In the genomic region with DNA sequence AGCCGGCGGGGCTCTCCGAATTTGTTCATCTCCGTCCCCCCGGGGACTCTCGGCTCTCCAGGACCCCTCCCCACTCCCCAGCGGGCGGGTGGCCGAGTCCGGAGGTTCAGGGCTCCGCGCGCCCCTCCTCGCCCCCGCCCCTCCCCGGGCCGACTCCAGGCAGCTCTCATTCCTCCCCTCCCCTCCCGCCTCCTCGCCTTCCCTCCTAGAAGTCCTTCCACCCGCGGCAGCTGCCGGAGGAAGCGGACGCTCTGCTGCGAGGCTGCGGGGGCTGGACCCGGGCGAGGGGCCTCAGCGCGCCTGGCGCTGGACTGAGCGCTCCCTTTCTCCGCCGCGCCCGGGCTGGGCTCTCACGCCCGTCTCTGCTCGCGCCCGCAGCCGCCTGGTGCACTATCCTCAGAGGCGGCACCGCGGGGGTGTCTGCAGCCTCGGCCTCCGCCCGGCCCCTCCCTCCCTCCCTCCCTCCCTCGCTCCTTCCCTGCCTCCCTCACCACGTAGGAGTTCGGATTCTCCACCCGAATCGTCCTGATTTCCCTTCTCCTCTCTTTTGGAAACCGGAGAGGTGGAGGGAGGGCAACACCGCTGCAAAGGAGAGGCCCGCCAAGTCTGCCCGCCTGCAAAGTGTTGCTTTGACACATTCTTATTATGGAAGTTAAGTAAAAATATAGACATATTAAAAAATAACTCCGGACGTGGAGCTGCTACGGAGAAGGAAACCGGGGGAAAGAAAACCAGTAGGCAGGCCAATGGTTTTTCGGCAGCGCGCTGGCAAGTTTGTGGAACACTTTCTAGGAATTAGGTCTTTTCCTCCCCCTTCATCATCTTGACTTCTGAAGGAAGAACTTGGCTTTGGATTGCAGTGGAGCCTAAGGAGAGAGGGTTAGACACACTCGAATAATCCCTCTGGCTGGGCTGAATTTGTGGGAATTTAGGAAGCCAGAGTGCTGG, we compare ENCODE assay signal across 8 cellular contexts. TPM values are rescaled to one million over a fixed set of nuclear protein-coding genes. Genes with fewer than 3 reads are reported as not detected.
DNase-seq lines count a peak whose midpoint lies in the region; ATAC-seq and TF ChIP-seq lines count a peak whose summit lies in the region.

A gene with protein sequence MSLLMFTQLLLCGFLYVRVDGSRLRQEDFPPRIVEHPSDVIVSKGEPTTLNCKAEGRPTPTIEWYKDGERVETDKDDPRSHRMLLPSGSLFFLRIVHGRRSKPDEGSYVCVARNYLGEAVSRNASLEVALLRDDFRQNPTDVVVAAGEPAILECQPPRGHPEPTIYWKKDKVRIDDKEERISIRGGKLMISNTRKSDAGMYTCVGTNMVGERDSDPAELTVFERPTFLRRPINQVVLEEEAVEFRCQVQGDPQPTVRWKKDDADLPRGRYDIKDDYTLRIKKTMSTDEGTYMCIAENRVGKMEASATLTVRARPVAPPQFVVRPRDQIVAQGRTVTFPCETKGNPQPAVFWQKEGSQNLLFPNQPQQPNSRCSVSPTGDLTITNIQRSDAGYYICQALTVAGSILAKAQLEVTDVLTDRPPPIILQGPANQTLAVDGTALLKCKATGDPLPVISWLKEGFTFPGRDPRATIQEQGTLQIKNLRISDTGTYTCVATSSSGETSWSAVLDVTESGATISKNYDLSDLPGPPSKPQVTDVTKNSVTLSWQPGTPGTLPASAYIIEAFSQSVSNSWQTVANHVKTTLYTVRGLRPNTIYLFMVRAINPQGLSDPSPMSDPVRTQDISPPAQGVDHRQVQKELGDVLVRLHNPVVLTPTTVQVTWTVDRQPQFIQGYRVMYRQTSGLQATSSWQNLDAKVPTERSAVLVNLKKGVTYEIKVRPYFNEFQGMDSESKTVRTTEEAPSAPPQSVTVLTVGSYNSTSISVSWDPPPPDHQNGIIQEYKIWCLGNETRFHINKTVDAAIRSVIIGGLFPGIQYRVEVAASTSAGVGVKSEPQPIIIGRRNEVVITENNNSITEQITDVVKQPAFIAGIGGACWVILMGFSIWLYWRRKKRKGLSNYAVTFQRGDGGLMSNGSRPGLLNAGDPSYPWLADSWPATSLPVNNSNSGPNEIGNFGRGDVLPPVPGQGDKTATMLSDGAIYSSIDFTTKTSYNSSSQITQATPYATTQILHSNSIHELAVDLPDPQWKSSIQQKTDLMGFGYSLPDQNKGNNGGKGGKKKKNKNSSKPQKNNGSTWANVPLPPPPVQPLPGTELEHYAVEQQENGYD (N-terminal part only) (plus strand): TSS at position 494 of the 948 bp plus-strand sequence. CDS start 687 bp downstream, outside the sequence.

- intact Hi-C loops in MCF 10A (cut with micrococcal nuclease): loop anchor here (2.0 kb wide), 1 partner anchor 281 kb away; no protein-coding TSS in a partner anchor

- H3K27me3 Mint-ChIP-seq in MCF 10A (ENCODE audit: insufficient read depth, unreplicated experiment): peaks cover 99% of the 10 kb centered on the region

- H3K9me3 Mint-ChIP-seq in MCF 10A (ENCODE audit: unreplicated experiment): no peaks in the 10 kb centered on the region

- H3K4me1 Mint-ChIP-seq in MCF 10A (ENCODE audit: insufficient read depth, unreplicated experiment): peaks cover 10% of the 10 kb centered on the region

- peak within 1 kb of the TSS; percentile 61 for H3K4me3 Mint-ChIP-seq in MCF 10A (ENCODE audit: unreplicated experiment)

- no peaks in the 10 kb centered on the region for H3K36me3 Mint-ChIP-seq in MCF 10A (ENCODE audit: insufficient read depth, unreplicated experiment)

- peak within 1 kb of the TSS; percentile 45 for H3K27ac ChIP-seq in temporal lobe (ENCODE audit: low read depth, low read length)

- peaks cover 16% of the 10 kb centered on the region for H3K27me3 ChIP-seq in BJ (ENCODE audit: control insufficient read depth, insufficient read depth, low read length)
- H3K27me3 ChIP-seq in kidney epithelial cell (ENCODE audit: control insufficient read depth, insufficient read depth, low read length): peaks cover 5% of the 10 kb centered on the region

- TF ChIP-seq CTCF in BJ (IDR thresholded peaks at IDR 0.05; ENCODE audit: insufficient read depth, low read depth, low read length) (no peak), MCF 10A (IDR thresholded peaks at IDR 0.05; ENCODE audit: unreplicated experiment) (no peak), kidney epithelial cell (IDR thresholded peaks at IDR 0.05; ENCODE audit: insufficient read depth, low read length, poor library complexity, severe bottlenecking) (no peak)

- H3K36me3 ChIP-seq in BJ (ENCODE audit: control insufficient read depth, insufficient read depth, low read length) (no peaks in the 10 kb centered on the region), kidney epithelial cell (ENCODE audit: control insufficient read depth, insufficient read depth, low read length) (no peaks in the 10 kb centered on the region)

- POLR2A ChIA-PET in BJ (lab: Charles Lee) (interaction anchor here (0.6 kb wide), 1 partner anchor 1168 kb away, joined by 3 read pairs; no protein-coding TSS in a partner anchor), MCF 10A (lab: Yijun Ruan, JAX) (no interaction called here)

- H3K4me3 ChIP-seq in BJ (ENCODE audit: low read depth, low read length) (peak within 1 kb of the TSS; percentile 59), kidney epithelial cell (ENCODE audit: low read depth, low read length) (peak within 1 kb of the TSS; percentile 50)

- no peak within 1 kb of the TSS for H3K27ac Mint-ChIP-seq in MCF 10A (ENCODE audit: low read depth, unreplicated experiment)

- no peak for DNase-seq in BJ (ENCODE audit: low read depth)
- peak; percentile 45 for DNase-seq in NCI-H1105 treated with DMSO at 0.1 percent for 48 hours (lab: John Stamatoyannopoulos, UW)
- DNase-seq in MCF 10A (ENCODE audit: unreplicated experiment): no peak
- no peak for DNase-seq in kidney epithelial cell (ENCODE audit: low read depth)

- no TSS peak for BruUV-seq in MCF 10A (replicated peaks; lab: Mats Ljungman, UMichigan)

- no peak for ATAC-seq in HG03442 (IDR thresholded peaks at IDR 0.05; ENCODE audit: unreplicated experiment)
- ATAC-seq in GM18517 (IDR thresholded peaks at IDR 0.05; ENCODE audit: unreplicated experiment): no peak
- ATAC-seq in HG03039 (IDR thresholded peaks at IDR 0.05; ENCODE audit: unreplicated experiment): no peak

- CTCF ChIA-PET in BJ (lab: Yijun Ruan, JAX) (interaction anchor here (0.6 to 1.8 kb wide), 5 partner anchors 19 to 1605 kb away, joined by 3 to 4 read pairs (median 3); no protein-coding TSS in a partner anchor), MCF 10A (lab: Yijun Ruan, JAX) (interaction anchor here (0.6 to 2.0 kb wide), 10 partner anchors 9 to 1616 kb away, joined by 3 to 25 read pairs (median 4); no protein-coding TSS in a partner anchor)

RNA-seq across cellular contexts. Expression of the gene that starts here (rescaled TPM):
- 0.93 and 1.6 TPM in 2 replicates for polyA plus RNA-seq in BJ (2011; rRNA removed)
- polyA minus RNA-seq in BJ (2011; rRNA and poly(A)+ RNA removed): 1.6 and 3.4 TPM in 2 replicates
- not detected in 2 replicates for total RNA-seq in MCF 10A (2022)
- 1.4 and 3.9 TPM in 2 replicates for total RNA-seq in kidney epithelial cell
- total RNA-seq in temporal lobe: 253 TPM

Comparison
In these comparisons a context has a peak if more than half of its experiments do, and no peak if none do; other contexts are left out.
1. RNA of the gene that starts here (total RNA-seq): 253 TPM in temporal lobe (single experiment); 1.4 to 3.9 TPM in kidney epithelial cell and not detected in MCF 10A; every median in the first group is over 10 times any median in the second.